7 cellular contexts compared by ENCODE assay signal in genomic region chr6:7155871-7156579, GRCh38. TPM values are rescaled to one million over a fixed set of nuclear protein-coding genes. Genes with fewer than 3 reads are reported as not detected.
DNase-seq lines count a peak whose midpoint lies in the region; ATAC-seq and TF ChIP-seq lines count a peak whose summit lies in the region.

No MANE protein-coding gene starts in this region.

- no peaks in the 10 kb centered on the region for H3K36me3 Mint-ChIP-seq in activated naive CD4-positive, alpha-beta T cell treated with anti-CD3 and anti-CD28 coated beads, Interleukin-2, amount 50 U/mL, for 72 hours

- ATAC-seq in GM19025 (IDR thresholded peaks at IDR 0.05; ENCODE audit: low read depth, unreplicated experiment) = peak; percentile 55
- ATAC-seq in HG02870 (IDR thresholded peaks at IDR 0.05; ENCODE audit: unreplicated experiment) = peak; percentile 41
- ATAC-seq in activated naive CD4-positive, alpha-beta T cell treated with anti-CD3 and anti-CD28 coated beads, Interleukin-2, amount 50 U/mL, for 72 hours = peak in 1 of 2 donors; percentile 17

- WGBS in sigmoid colon, 2 donors = 43 to 52% methylated on average over 7 of the region's 7 CpGs

- H3K27ac ChIP-seq in sigmoid colon = peak overlapping the region; percentile 39 to 67 (median 52)

- TF ChIP-seq EP300 in sigmoid colon (IDR thresholded peaks at IDR 0.05) = no peak

- intact Hi-C loops in sigmoid colon (cut with DNase I) = no loop called here

- no peaks in the 10 kb centered on the region for H3K27me3 ChIP-seq in sigmoid colon

- no peaks in the 10 kb centered on the region for H3K36me3 ChIP-seq in sigmoid colon

- peaks cover 0 to 70% (median 63%) of the 10 kb centered on the region in 4 donors for H3K4me1 ChIP-seq in sigmoid colon

- H3K4me3 ChIP-seq in sigmoid colon = no peak overlapping the region

- no peak for TF ChIP-seq POLR2A in sigmoid colon (IDR thresholded peaks at IDR 0.05)

- H3K9me3 Mint-ChIP-seq in activated naive CD4-positive, alpha-beta T cell treated with anti-CD3 and anti-CD28 coated beads, Interleukin-2, amount 50 U/mL, for 72 hours = no peaks in the 10 kb centered on the region

- no peak for TF ChIP-seq CTCF in sigmoid colon (IDR thresholded peaks at IDR 0.05)

- H3K9me3 ChIP-seq in sigmoid colon = no peaks in the 10 kb centered on the region

- DNase-seq in activated naive CD4-positive, alpha-beta T cell treated with anti-CD3 and anti-CD28 coated beads, Interleukin-2, amount 50 U/mL, for 72 hours (ENCODE audit: low spot score in 2 of 2) = no peak
- no peak for DNase-seq in sigmoid colon
- no peak for DNase-seq in cerebellar nuclear complex (lab: John Stamatoyannopoulos, UW)
- DNase-seq in SW 1271 (lab: John Stamatoyannopoulos, UW) = no peak
- no peak for DNase-seq in activated gamma-delta T cell (lab: John Stamatoyannopoulos, UW)

- peak overlapping the region; percentile 80 to 84 for H3K27ac Mint-ChIP-seq in activated naive CD4-positive, alpha-beta T cell treated with anti-CD3 and anti-CD28 coated beads, Interleukin-2, amount 50 U/mL, for 72 hours

RNA-seq across cellular contexts. Expression of gene RREB1, which starts 48.3 kb away (rescaled TPM):
- total RNA-seq in activated naive CD4-positive, alpha-beta T cell treated with anti-CD3 and anti-CD28 coated beads, Interleukin-2, amount 50 U/mL, for 72 hours = 10 to 100 TPM; 15.0 to 22.4 TPM
- total RNA-seq in sigmoid colon = 10 to 100 TPM; 18.9 to 31.9 (median 23.2) TPM
- 10 to 100 TPM in 1 of 3 donors, 1 to 10 TPM in 2; 6.0 to 21.5 (median 9.9) TPM for polyA plus RNA-seq in sigmoid colon
